Comparison of ENCODE assay signal across 7 cellular contexts in the genomic region with DNA sequence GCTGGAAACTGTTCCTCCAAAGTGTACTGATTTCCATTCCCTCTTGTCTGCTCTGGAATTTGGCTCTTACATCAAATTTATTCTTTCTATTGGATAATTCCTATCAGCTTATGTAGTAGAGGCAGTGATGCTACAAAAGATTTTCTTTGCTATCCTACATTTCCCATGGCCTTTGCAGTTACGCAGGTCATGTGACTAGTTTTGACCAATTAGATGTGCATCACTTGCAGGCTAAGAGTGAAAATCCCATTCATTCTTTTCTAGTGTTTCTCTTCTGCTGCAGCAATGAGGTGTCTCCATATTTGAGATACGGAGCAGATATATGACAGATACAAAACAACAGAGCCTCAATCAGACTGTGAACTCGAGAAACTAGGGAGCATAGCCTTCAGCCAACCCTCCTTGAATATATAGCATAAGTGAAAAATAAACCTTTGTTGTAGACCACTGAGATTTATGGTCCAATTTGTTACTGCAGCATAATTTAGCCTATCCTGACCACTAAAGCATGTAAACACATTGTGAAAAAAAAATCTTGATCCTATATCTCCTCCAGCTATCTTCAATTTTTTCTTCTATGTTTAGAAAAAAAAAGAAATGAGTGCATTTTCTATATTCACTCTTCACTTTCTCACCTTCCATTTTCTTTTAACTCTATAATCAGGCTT.
"Had no signal": no experiment of that assay in that cellular context is flagged by ENCODE, and none has a peak within 500 bp of the region (broad histone marks: within the 10 kb centered on the region; RNA-seq: fewer than 3 reads in every experiment).

No MANE protein-coding gene starts in this region.

- DNase-seq: GOT3, H9, HCEC 1CT, KG1 had no signal

- H3K27ac Mint-ChIP-seq: H9, IgD-negative memory B cell had no signal

- H3K4me3 Mint-ChIP-seq: H9, IgD-negative memory B cell had no signal

- FAIRE-seq: H54, HTR-8/SVneo had no signal

- H3K36me3 Mint-ChIP-seq: IgD-negative memory B cell had no signal

- H3K4me1 Mint-ChIP-seq: H9, IgD-negative memory B cell had no signal

- H3K9me3 Mint-ChIP-seq: H9 had no signal
